27 cellular contexts compared by ENCODE assay signal in the genomic region with DNA sequence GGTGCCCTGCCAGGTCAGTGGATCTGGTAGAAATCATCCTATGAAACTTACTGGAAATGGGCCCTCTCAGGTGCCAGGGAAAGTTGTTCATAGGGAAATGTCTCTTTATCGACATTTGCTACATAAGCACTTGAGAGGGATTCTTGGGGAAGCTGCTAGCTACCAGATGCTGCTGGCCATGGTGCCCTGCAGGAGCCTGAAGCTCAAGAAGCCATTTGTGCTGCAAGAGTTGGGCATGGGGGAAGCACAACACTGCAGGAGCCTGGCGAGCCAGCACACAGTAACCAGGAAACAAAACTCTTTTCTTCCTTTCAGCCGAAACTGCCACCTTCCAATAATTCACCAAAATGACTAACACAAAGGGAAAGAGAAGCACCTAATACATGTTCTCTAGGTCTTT.
"Had no signal": no experiment of that assay in that cellular context is flagged by ENCODE, and none has a peak within 500 bp of the region (broad histone marks: within the 10 kb centered on the region; RNA-seq: fewer than 3 reads in every experiment).

No MANE protein-coding gene starts in this region.

- H3K27ac ChIP-seq: coronary artery, esophagus muscularis mucosa, foreskin keratinocyte, gastroesophageal sphincter, heart left ventricle, hepatocyte, left lung, ovary, psoas muscle, skin epidermis, spleen, testis, tibial artery had no signal

- H3K4me1 ChIP-seq: esophagus muscularis mucosa, foreskin keratinocyte, gastroesophageal sphincter, left lung, testis, tibial artery had no signal

- H3K4me1 Mint-ChIP-seq: naive thymus-derived CD4-positive, alpha-beta T cell; stimulated activated memory B cell treated with anti-CD40 and anti-IgM and Interleukin-4, amounts not matched to agents 10 μg/mL and 1 μg/mL and 100 μg/mL, for 72 hours had no signal

- H3K27me3 ChIP-seq: esophagus muscularis mucosa, foreskin keratinocyte, gastroesophageal sphincter, heart left ventricle, hepatocyte, left lung, ovary, spleen, testis, tibial artery had no signal

- DNase-seq: effector memory CD4-positive, alpha-beta T cell; foreskin keratinocyte; heart left ventricle; kidney; left cardiac atrium; left lung; mesenchymal stem cell; midbrain; naive thymus-derived CD4-positive, alpha-beta T cell; nephron progenitor cell; nucleus accumbens; ovary; psoas muscle; right cardiac atrium; spleen; stimulated activated CD4-positive, alpha-beta T cell treated with anti-CD3 and anti-CD28 coated beads, Interleukin-4, amount 100 ng/mL, for 4 hours; stimulated activated naive CD8-positive, alpha-beta T cell treated with anti-CD3 and anti-CD28 coated beads, Interleukin-15, Interleukin-2, amounts not matched to agents 100 U/mL and 50 U/mL, for 24 hours; substantia nigra; testis; tibial artery had no signal

- H3K27me3 Mint-ChIP-seq: stimulated activated memory B cell treated with anti-CD40 and anti-IgM and Interleukin-4, amounts not matched to agents 10 μg/mL and 1 μg/mL and 100 μg/mL, for 72 hours; type B pancreatic cell had no signal

- H3K36me3 ChIP-seq: esophagus muscularis mucosa, gastroesophageal sphincter, heart left ventricle, left lung, ovary, spleen, tibial artery had no signal

- H3K9me3 ChIP-seq: esophagus muscularis mucosa, gastroesophageal sphincter, left lung, ovary, psoas muscle, testis, tibial artery had no signal

- ATAC-seq: foreskin keratinocyte; gastroesophageal sphincter; heart left ventricle; left cardiac atrium; left lung; naive thymus-derived CD4-positive, alpha-beta T cell; psoas muscle; right cardiac atrium; stimulated activated memory B cell treated with anti-CD40 and anti-IgM and Interleukin-4, amounts not matched to agents 10 μg/mL and 1 μg/mL and 100 μg/mL, for 72 hours; stimulated activated naive CD8-positive, alpha-beta T cell treated with anti-CD3 and anti-CD28 coated beads, Interleukin-15, Interleukin-2, amounts not matched to agents 100 U/mL and 50 U/mL, for 24 hours had no signal

- H3K4me3 Mint-ChIP-seq: naive thymus-derived CD4-positive, alpha-beta T cell; nephron progenitor cell; stimulated activated memory B cell treated with anti-CD40 and anti-IgM and Interleukin-4, amounts not matched to agents 10 μg/mL and 1 μg/mL and 100 μg/mL, for 72 hours; type B pancreatic cell had no signal

- H3K9me3 Mint-ChIP-seq: nephron progenitor cell; stimulated activated memory B cell treated with anti-CD40 and anti-IgM and Interleukin-4, amounts not matched to agents 10 μg/mL and 1 μg/mL and 100 μg/mL, for 72 hours; type B pancreatic cell had no signal

- H3K36me3 Mint-ChIP-seq: stimulated activated memory B cell treated with anti-CD40 and anti-IgM and Interleukin-4, amounts not matched to agents 10 μg/mL and 1 μg/mL and 100 μg/mL, for 72 hours; type B pancreatic cell had no signal

- H3K4me3 ChIP-seq: coronary artery, esophagus muscularis mucosa, gastroesophageal sphincter, heart left ventricle, hepatocyte, left lung, ovary, psoas muscle, skin epidermis, spleen, testis, tibial artery had no signal

- H3K27ac Mint-ChIP-seq: naive thymus-derived CD4-positive, alpha-beta T cell; nephron progenitor cell; stimulated activated memory B cell treated with anti-CD40 and anti-IgM and Interleukin-4, amounts not matched to agents 10 μg/mL and 1 μg/mL and 100 μg/mL, for 72 hours; type B pancreatic cell had no signal
